Comparison of ENCODE assay signal across 8 cellular contexts in the genomic region with DNA sequence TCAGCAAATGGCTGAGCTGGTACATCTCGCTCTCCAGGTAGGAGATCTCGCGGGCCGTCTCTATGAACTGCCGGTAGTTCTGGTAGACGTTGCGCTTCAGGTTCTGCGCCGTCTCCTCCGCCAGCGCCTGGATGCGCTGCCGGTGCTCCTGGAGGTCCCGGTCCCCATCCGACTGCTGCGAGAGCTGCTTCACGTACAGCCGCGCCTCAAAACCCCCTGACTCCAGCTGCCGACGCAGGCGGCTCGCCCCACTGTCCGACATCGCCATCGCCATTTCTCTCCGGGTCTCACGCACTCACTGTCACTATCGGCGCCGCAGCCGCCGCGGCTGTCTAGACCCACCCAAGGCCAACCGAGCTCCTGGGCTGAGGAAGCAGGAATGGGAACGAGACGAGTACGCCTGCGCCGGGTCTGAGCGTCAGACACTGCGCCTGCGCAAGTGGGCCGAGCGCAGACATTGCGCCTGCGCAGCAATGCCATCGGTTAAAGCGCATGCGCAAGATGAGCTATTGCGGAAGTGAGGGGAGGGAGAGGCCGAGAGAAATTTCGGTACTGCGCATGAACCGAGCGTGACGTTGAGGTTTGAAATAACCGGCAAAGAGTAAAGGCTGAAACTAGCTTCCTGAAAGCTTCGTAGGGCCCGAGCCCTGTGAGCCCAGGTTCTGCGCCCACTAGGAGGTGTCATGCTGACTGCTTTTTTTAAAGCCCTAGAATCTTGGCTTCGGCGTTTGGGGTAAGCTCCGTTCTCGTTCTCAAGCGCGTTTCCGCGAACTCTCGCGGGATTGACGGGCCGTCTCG. TPM values are rescaled to one million over a fixed set of nuclear protein-coding genes. Genes with fewer than 3 reads are reported as not detected.
DNase-seq lines count a peak whose midpoint lies in the region; ATAC-seq and TF ChIP-seq lines count a peak whose summit lies in the region.

A gene with protein sequence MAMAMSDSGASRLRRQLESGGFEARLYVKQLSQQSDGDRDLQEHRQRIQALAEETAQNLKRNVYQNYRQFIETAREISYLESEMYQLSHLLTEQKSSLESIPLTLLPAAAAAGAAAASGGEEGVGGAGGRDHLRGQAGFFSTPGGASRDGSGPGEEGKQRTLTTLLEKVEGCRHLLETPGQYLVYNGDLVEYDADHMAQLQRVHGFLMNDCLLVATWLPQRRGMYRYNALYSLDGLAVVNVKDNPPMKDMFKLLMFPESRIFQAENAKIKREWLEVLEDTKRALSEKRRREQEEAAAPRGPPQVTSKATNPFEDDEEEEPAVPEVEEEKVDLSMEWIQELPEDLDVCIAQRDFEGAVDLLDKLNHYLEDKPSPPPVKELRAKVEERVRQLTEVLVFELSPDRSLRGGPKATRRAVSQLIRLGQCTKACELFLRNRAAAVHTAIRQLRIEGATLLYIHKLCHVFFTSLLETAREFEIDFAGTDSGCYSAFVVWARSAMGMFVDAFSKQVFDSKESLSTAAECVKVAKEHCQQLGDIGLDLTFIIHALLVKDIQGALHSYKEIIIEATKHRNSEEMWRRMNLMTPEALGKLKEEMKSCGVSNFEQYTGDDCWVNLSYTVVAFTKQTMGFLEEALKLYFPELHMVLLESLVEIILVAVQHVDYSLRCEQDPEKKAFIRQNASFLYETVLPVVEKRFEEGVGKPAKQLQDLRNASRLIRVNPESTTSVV (minus strand): TSS at position 381 of the 798 bp plus-strand sequence. CDS start 107 bp downstream, at position 274.

- H3K27me3 ChIP-seq in BLaER1, result no peaks in the 10 kb centered on the region
- H3K27me3 ChIP-seq in colonic mucosa, result no peaks in the 10 kb centered on the region
- no peaks in the 10 kb centered on the region for H3K27me3 ChIP-seq in layer of hippocampus (ENCODE audit: control insufficient read depth, insufficient read depth, low read length)

- intact Hi-C loops in colonic mucosa (cut with DNase I), result loop anchor here (2.0 kb wide), 1 partner anchor 43 kb away; no protein-coding TSS in a partner anchor

- H3K4me3 ChIP-seq in BLaER1 (peak within 1 kb of the TSS; percentile 97), colonic mucosa (peak within 1 kb of the TSS; percentile 97)

- DNase-seq in GM19240 (ENCODE audit: insufficient read length, low spot score) (peak; percentile 74), NCI-H526 (lab: John Stamatoyannopoulos, UW) (peak; percentile 91 to 93), colonic mucosa (peak; percentile 97)
- peak; percentile 97 for DNase-seq in activated CD4-positive, alpha-beta T cell treated with anti-CD3 and anti-CD28 coated beads for 48 hours
- DNase-seq in stimulated activated CD4-positive, alpha-beta T cell treated with anti-CD3 and anti-CD28 coated beads, Interleukin-1b, Interleukin-23, amount 100 ng/mL, for 4 hours (ENCODE audit: low read depth in 2 of 2), result peak; percentile 93 to 98

- ATAC-seq in HG03460 (IDR thresholded peaks at IDR 0.05; ENCODE audit: unreplicated experiment), result peak; percentile 69

- H3K9me3 ChIP-seq in BLaER1 (no peaks in the 10 kb centered on the region), colonic mucosa (no peaks in the 10 kb centered on the region)

- H3K4me2 ChIP-seq in BLaER1, result peak within 1 kb of the TSS; percentile 99

- H3K9ac ChIP-seq in BLaER1 (peak within 1 kb of the TSS; percentile 92), colonic mucosa (ENCODE audit: low read depth in 2 of 2, low read length in 2 of 2) (peak within 1 kb of the TSS; percentile 84 to 95)

- peaks cover 55% of the 10 kb centered on the region for H4K20me1 ChIP-seq in BLaER1

- H3K36me3 ChIP-seq in BLaER1 (peaks cover 21% of the 10 kb centered on the region), colonic mucosa (no peaks in the 10 kb centered on the region)

- peak within 1 kb of the TSS; percentile 91 for H3K27ac ChIP-seq in BLaER1
- peak within 1 kb of the TSS; percentile 95 for H3K27ac ChIP-seq in colonic mucosa
- peak within 1 kb of the TSS; percentile 84 for H3K27ac ChIP-seq in layer of hippocampus (ENCODE audit: low read depth, low read length)

- no peak for TF ChIP-seq CTCF in colonic mucosa (IDR thresholded peaks at IDR 0.05)

- H3K4me1 ChIP-seq in BLaER1 (peaks cover 60% of the 10 kb centered on the region), colonic mucosa (peaks cover 13% of the 10 kb centered on the region)

RNA-seq across cellular contexts. Expression of the gene that starts here (rescaled TPM):
- total RNA-seq in colonic mucosa, result 10 to 100 TPM; 13.2 to 14.9 TPM

Comparison
In these comparisons a context has a peak if more than half of its experiments do, and no peak if none do; other contexts are left out.
1. Peak in every context shown above with its lines: DNase-seq, ATAC-seq, H3K4me3 ChIP-seq and H3K27ac ChIP-seq.